ENCODE assay signal across 1 cellular context in genomic region chr6:159761873-159762680, GRCh38.
TF ChIP-seq lines count a peak whose summit lies in the region.

Gene ACAT2, plus strand, starts transcription at chr6:159762045. Its CDS starts 43 bp downstream, at chr6:159762088.

TF ChIP-seq in HepG2, 621 proteins besides CTCF, POLR2A, EP300 and RAD21 (continued from another document and continues in another):
- TF ChIP-seq ZNF160 (CRISPR knock-in tag; IDR thresholded peaks at IDR 0.05), result peak; percentile 91; the same call in 1 of the 2 replicates
- TF ChIP-seq RBM22 (optimal IDR thresholded peaks at IDR 0.05; ENCODE audit: low read length), result no peak
- TF ChIP-seq ZNF280B (CRISPR knock-in tag; IDR thresholded peaks at IDR 0.05; ENCODE audit: borderline replicate concordance), result no peak; the same call in 1 of the 2 replicates
- no peak; the same call in none of the 2 replicates for TF ChIP-seq ZXDC (CRISPR knock-in tag; IDR thresholded peaks at IDR 0.05)
- no peak for TF ChIP-seq HNRNPH1 (optimal IDR thresholded peaks at IDR 0.05; ENCODE audit: low read depth, low read length)
- no peak for TF ChIP-seq SIN3B (IDR thresholded peaks at IDR 0.05; ENCODE audit: low read length)
- TF ChIP-seq ELF4 (CRISPR knock-in tag; IDR thresholded peaks at IDR 0.05; ENCODE audit: borderline replicate concordance), result peak; percentile 67; the same call in 1 of the 2 replicates
- peak; percentile 97 for TF ChIP-seq SP4 (CRISPR knock-in tag; IDR thresholded peaks at IDR 0.05)
- peak; percentile 50; the same call in 1 of the 2 replicates for TF ChIP-seq NKX3-1 (CRISPR knock-in tag; IDR thresholded peaks at IDR 0.05)
- no peak for TF ChIP-seq CHCHD3 (CRISPR knock-in tag; IDR thresholded peaks at IDR 0.05)
- no peak for TF ChIP-seq NPAS2 (CRISPR knock-in tag; IDR thresholded peaks at IDR 0.05; ENCODE audit: borderline replicate concordance)
- peak; percentile 72; the same call in 1 of the 2 replicates for TF ChIP-seq ZNF576 (CRISPR knock-in tag; IDR thresholded peaks at IDR 0.05)
- no peak for TF ChIP-seq AKNA (CRISPR knock-in tag; IDR thresholded peaks at IDR 0.05; ENCODE audit: borderline replicate concordance)
- peak; percentile 60; the same call in 1 of the 2 replicates for TF ChIP-seq ZFP1 (CRISPR knock-in tag; IDR thresholded peaks at IDR 0.05)
- peak; percentile 31; the same call in 1 of the 2 replicates for TF ChIP-seq PAX8 (CRISPR knock-in tag; IDR thresholded peaks at IDR 0.05; ENCODE audit: borderline replicate concordance)
- peak; percentile 75; the same call in 1 of the 2 replicates for TF ChIP-seq CENPT (CRISPR knock-in tag; IDR thresholded peaks at IDR 0.05; ENCODE audit: low read depth)
- TF ChIP-seq ZNF335 (CRISPR knock-in tag; IDR thresholded peaks at IDR 0.05), result peak; percentile 84
- TF ChIP-seq NR3C1 (CRISPR knock-in tag; IDR thresholded peaks at IDR 0.05), result 0 out of 2 replicates have a peak, but pooled peaks have one; percentile 50
- TF ChIP-seq ZNF225 (CRISPR knock-in tag; IDR thresholded peaks at IDR 0.05), result no peak
- TF ChIP-seq ZBTB26 (CRISPR knock-in tag; IDR thresholded peaks at IDR 0.05; ENCODE audit: borderline replicate concordance), result peak; percentile 64
- no peak; the same call in 1 of the 2 replicates for TF ChIP-seq MEIS1 (CRISPR knock-in tag; IDR thresholded peaks at IDR 0.05; ENCODE audit: borderline replicate concordance)
- peak; percentile 10; the same call in 1 of the 2 replicates for TF ChIP-seq THRA (CRISPR knock-in tag; IDR thresholded peaks at IDR 0.05; ENCODE audit: borderline replicate concordance)
- no peak for TF ChIP-seq JUNB (CRISPR knock-in tag; IDR thresholded peaks at IDR 0.05; ENCODE audit: borderline replicate concordance)
- TF ChIP-seq KMT2A (CRISPR knock-in tag; IDR thresholded peaks at IDR 0.05), result peak; percentile 88
- peak; percentile 90 for TF ChIP-seq PHF8 (CRISPR knock-in tag; IDR thresholded peaks at IDR 0.05)
- peak; percentile 74 for TF ChIP-seq GATAD1 (CRISPR knock-in tag; IDR thresholded peaks at IDR 0.05)
- no peak; the same call in 1 of the 2 replicates for TF ChIP-seq ZNF205 (CRISPR knock-in tag; IDR thresholded peaks at IDR 0.05)
- peak; percentile 79 for TF ChIP-seq MED1 (CRISPR knock-in tag; IDR thresholded peaks at IDR 0.05)
- peak; percentile 79; the same call in 1 of the 2 replicates for TF ChIP-seq BCL3 (CRISPR knock-in tag; IDR thresholded peaks at IDR 0.05)
- TF ChIP-seq SRSF4 (IDR thresholded peaks at IDR 0.05; ENCODE audit: low read depth, low read length, poor library complexity, severe bottlenecking), result no peak
- TF ChIP-seq TFAP4 (IDR thresholded peaks at IDR 0.05; ENCODE audit: borderline replicate concordance, low read depth), result 0 out of 2 replicates have a peak, but pooled peaks have one; percentile 16
- TF ChIP-seq DR1 (CRISPR knock-in tag; IDR thresholded peaks at IDR 0.05), result peak; percentile 90
- TF ChIP-seq ZSCAN5A (CRISPR knock-in tag; IDR thresholded peaks at IDR 0.05; ENCODE audit: borderline replicate concordance), result no peak
- TF ChIP-seq CBX2 (IDR thresholded peaks at IDR 0.05; ENCODE audit: low read depth, low read length), result no peak
- 0 out of 2 replicates have a peak, but pooled peaks have one; percentile 49 for TF ChIP-seq CBX2 (CRISPR knock-in tag; IDR thresholded peaks at IDR 0.05; ENCODE audit: low read depth)
- peak; percentile 92 for TF ChIP-seq HMGXB3 (CRISPR knock-in tag; IDR thresholded peaks at IDR 0.05; ENCODE audit: borderline replicate concordance)
